Comparison of ENCODE assay signal across 16 cellular contexts in genomic region chr7:14841850-14842249, GRCh38.
"Had no signal": no experiment of that assay in that cellular context is flagged by ENCODE, and none has a peak within 500 bp of the region (broad histone marks: within the 10 kb centered on the region; RNA-seq: fewer than 3 reads in every experiment).

No MANE protein-coding gene starts in this region.

- H3K36me3 ChIP-seq: left ventricle myocardium inferior, suprapubic skin had no signal

- H3K4me1 ChIP-seq: foreskin keratinocyte, suprapubic skin had no signal

- DNase-seq: activated CD4-positive, alpha-beta memory T cell treated with anti-CD3 and anti-CD28 coated beads for 36 hours; activated CD4-positive, alpha-beta T cell treated with anti-CD3 and anti-CD28 coated beads for 36 hours; activated CD8-positive, alpha-beta memory T cell treated with anti-CD3 and anti-CD28 coated beads, Interleukin-2, amount 10 ng/mL, durations not matched to agents 7 days and 5 days; activated effector memory CD4-positive, alpha-beta T cell treated with Interleukin-2 at 50 U/mL for 16 hours; activated T-cell treated with anti-CD3 and anti-CD28 coated beads, Interleukin-2, amount 50 U/mL, for 24 hours; caudate nucleus; cortex of kidney; effector CD8-positive, alpha-beta T cell; left ventricle myocardium inferior; naive thymus-derived CD4-positive, alpha-beta T cell; stimulated activated CD4-positive, alpha-beta T cell treated with anti-CD3 and anti-CD28 coated beads, Interleukin-4, amount 100 ng/mL, for 4 hours; stimulated activated CD8-positive, alpha-beta memory T cell treated with anti-CD3 and anti-CD28 coated beads, Interleukin-4, amount 100 ng/mL, for 48 hours; stimulated activated naive CD8-positive, alpha-beta T cell treated with anti-CD3 and anti-CD28 coated beads, Interleukin-15, Interleukin-2, amounts not matched to agents 100 U/mL and 50 U/mL, for 24 hours had no signal

- H3K9me3 ChIP-seq: left ventricle myocardium inferior, suprapubic skin had no signal

- H3K4me3 ChIP-seq: left ventricle myocardium inferior, skin epidermis, suprapubic skin had no signal

- ATAC-seq: activated CD4-positive, alpha-beta T cell treated with anti-CD3 and anti-CD28 coated beads for 36 hours; activated CD8-positive, alpha-beta memory T cell treated with anti-CD3 and anti-CD28 coated beads, Interleukin-2, amount 10 ng/mL, durations not matched to agents 7 days and 5 days; foreskin keratinocyte; naive thymus-derived CD4-positive, alpha-beta T cell; stimulated activated naive CD8-positive, alpha-beta T cell treated with anti-CD3 and anti-CD28 coated beads, Interleukin-15, Interleukin-2, amounts not matched to agents 100 U/mL and 50 U/mL, for 24 hours had no signal
